ENCODE assay signal across 8 cellular contexts in the genomic region with DNA sequence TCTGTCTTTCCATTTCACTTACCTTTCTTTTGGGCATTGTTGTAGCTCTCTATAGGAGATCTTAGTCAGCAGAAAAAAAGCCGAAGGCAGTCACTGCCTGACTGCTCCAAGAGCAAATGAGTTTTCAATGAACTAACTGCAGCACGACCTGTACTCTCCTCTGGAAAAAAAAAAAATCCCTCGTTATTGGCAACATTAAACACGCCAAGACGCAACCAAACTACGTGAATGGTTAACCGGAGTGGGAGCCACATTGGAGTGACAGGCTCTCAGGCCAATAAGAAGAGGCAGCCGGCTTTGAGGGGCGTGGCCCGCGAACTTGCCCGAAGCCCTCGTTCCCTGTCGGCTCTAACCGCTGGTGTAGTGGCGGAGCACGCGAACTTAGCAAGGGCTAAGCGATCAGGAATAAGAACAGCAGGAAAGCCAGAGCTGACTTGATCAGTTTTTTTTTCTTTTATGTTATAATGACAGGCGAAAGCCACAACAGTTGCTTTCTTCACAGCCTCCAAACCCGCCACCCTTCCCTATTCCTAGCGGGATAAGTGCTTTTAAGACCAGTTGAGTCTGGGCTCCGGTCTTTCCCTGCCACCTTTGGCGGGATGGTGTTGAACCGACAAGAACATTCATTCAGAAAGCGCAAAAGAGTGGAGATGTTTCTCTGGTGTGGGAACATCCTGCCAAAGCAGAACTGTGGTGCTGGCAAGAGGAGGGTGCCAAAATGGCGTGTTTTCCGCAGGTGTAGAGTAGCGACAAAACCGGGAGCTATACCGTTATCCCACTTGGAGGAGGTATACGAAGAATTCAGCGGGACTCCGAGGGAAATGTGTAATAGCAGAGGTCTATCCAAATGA.
DNase-seq lines count a peak whose midpoint lies in the region; ATAC-seq and TF ChIP-seq lines count a peak whose summit lies in the region.

No MANE protein-coding gene starts in this region.

- no peaks in the 10 kb centered on the region for H3K36me3 ChIP-seq in ES-I3 (ENCODE audit: insufficient read depth, low read length)
- H3K36me3 ChIP-seq in SU-DHL-6 (ENCODE audit: low read length): no peaks in the 10 kb centered on the region
- no peaks in the 10 kb centered on the region for H3K36me3 ChIP-seq in heart left ventricle
- H3K36me3 ChIP-seq in parathyroid adenoma (ENCODE audit: control insufficient read depth, insufficient read depth, low read length): no peaks in the 10 kb centered on the region
- H3K36me3 ChIP-seq in tibial nerve: no peaks in the 10 kb centered on the region

- H3K4me3 ChIP-seq in LNCaP clone FGC (ENCODE audit: low read depth, low read length) (peak overlapping the region; percentile 70), SU-DHL-6 (ENCODE audit: insufficient read depth, low read length, poor library complexity, severe bottlenecking) (peak overlapping the region; percentile 93), heart left ventricle (peak overlapping the region; percentile 23 to 73 (median 54)), parathyroid adenoma (ENCODE audit: low read depth, low read length) (peak overlapping the region; percentile 68), tibial nerve (peak overlapping the region; percentile 34 to 63 (median 45))

- no peak for TF ChIP-seq CTCF in LNCaP clone FGC (IDR thresholded peaks at IDR 0.05; ENCODE audit: control insufficient read depth, extremely low read depth, insufficient read depth)
- no peak for TF ChIP-seq CTCF in SU-DHL-6 (IDR thresholded peaks at IDR 0.05; ENCODE audit: insufficient read depth, low read length, poor library complexity, severe bottlenecking)
- no peak for TF ChIP-seq CTCF in heart left ventricle (IDR thresholded peaks at IDR 0.05)
- TF ChIP-seq CTCF in parathyroid adenoma (IDR thresholded peaks at IDR 0.05): no peak
- TF ChIP-seq CTCF in tibial nerve (IDR thresholded peaks at IDR 0.05): no peak

- 0 to 33% (median 16%) methylated on average over 34 of the region's 34 CpGs for WGBS in heart left ventricle, 4 donors
- WGBS in tibial nerve, 2 donors: 0 to 37% methylated on average over 23 to 34 of the region's 34 CpGs

- H3K4me1 ChIP-seq in ES-I3 (ENCODE audit: insufficient read depth, low read length) (0 out of 2 replicates have a peak, but pooled peaks cover 4% of the 10 kb centered on the region), heart left ventricle (peaks cover 0 to 7% (median 0%) of the 10 kb centered on the region in 12 donors), parathyroid adenoma (no peaks in the 10 kb centered on the region), tibial nerve (peaks cover 0 to 4% (median 0%) of the 10 kb centered on the region in 4 donors)

- H3K79me2 ChIP-seq in SU-DHL-6 (ENCODE audit: insufficient read depth, low read length) (peaks cover 11% of the 10 kb centered on the region), parathyroid adenoma (no peaks in the 10 kb centered on the region)

- peak overlapping the region; percentile 80 for H3K4me2 ChIP-seq in SU-DHL-6 (ENCODE audit: low read depth, low read length, poor library complexity, severe bottlenecking)
- peak overlapping the region; percentile 74 for H3K4me2 ChIP-seq in parathyroid adenoma (ENCODE audit: low read length)

- H3K27ac Mint-ChIP-seq in activated naive CD8-positive, alpha-beta T cell treated with anti-CD3 and anti-CD28 coated beads, Interleukin-2, amount 50 U/mL, for 24 hours: peak overlapping the region; percentile 81

- H3K9me2 ChIP-seq in SU-DHL-6 (replicated peaks; ENCODE audit: insufficient read depth, low read length): no peaks in the 10 kb centered on the region

- TF ChIP-seq POLR2A in heart left ventricle (IDR thresholded peaks at IDR 0.05): no peak
- TF ChIP-seq POLR2A in tibial nerve (IDR thresholded peaks at IDR 0.05): peak in 1 of 2 donors; percentile 47

- H3K27me3 Mint-ChIP-seq in activated naive CD8-positive, alpha-beta T cell treated with anti-CD3 and anti-CD28 coated beads, Interleukin-2, amount 50 U/mL, for 24 hours: peaks cover 1% of the 10 kb centered on the region

- peak; percentile 97 for ATAC-seq in activated naive CD8-positive, alpha-beta T cell treated with anti-CD3 and anti-CD28 coated beads, Interleukin-2, amount 50 U/mL, for 24 hours
- ATAC-seq in heart left ventricle: peak; percentile 98 to 100 (median 100)

- peak; percentile 92 for DNase-seq in H4 (ENCODE audit: low spot score)
- DNase-seq in LNCaP clone FGC (ENCODE audit: low read depth): peak; percentile 87
- peak; percentile 82 for DNase-seq in activated naive CD8-positive, alpha-beta T cell treated with anti-CD3 and anti-CD28 coated beads, Interleukin-2, amount 50 U/mL, for 24 hours
- DNase-seq in heart left ventricle: peak; percentile 86 to 91 (median 89)
- peak; percentile 79 to 84 for DNase-seq in tibial nerve (ENCODE audit: low spot score in 2 of 2)

- H3K4me1 Mint-ChIP-seq in activated naive CD8-positive, alpha-beta T cell treated with anti-CD3 and anti-CD28 coated beads, Interleukin-2, amount 50 U/mL, for 24 hours: peaks cover 9% of the 10 kb centered on the region

- H2AFZ ChIP-seq in SU-DHL-6 (ENCODE audit: low read depth, low read length, severe bottlenecking) (peak overlapping the region; percentile 98), parathyroid adenoma (peak overlapping the region; percentile 89)

- no peaks in the 10 kb centered on the region for H3K9me3 Mint-ChIP-seq in activated naive CD8-positive, alpha-beta T cell treated with anti-CD3 and anti-CD28 coated beads, Interleukin-2, amount 50 U/mL, for 24 hours

- H3K36me3 Mint-ChIP-seq in activated naive CD8-positive, alpha-beta T cell treated with anti-CD3 and anti-CD28 coated beads, Interleukin-2, amount 50 U/mL, for 24 hours (ENCODE audit: low read depth): no peaks in the 10 kb centered on the region

- H3K27ac ChIP-seq in SU-DHL-6 (ENCODE audit: low read depth, low read length): peak overlapping the region; percentile 51
- peak overlapping the region in 9 of 12 donors; percentile 7 to 66 (median 38) for H3K27ac ChIP-seq in heart left ventricle
- peak overlapping the region; percentile 72 for H3K27ac ChIP-seq in parathyroid adenoma
- peak overlapping the region in 3 of 4 donors; percentile 45 to 74 (median 72) for H3K27ac ChIP-seq in tibial nerve

- TF ChIP-seq EP300 in tibial nerve (IDR thresholded peaks at IDR 0.05): peak in 1 of 2 donors; percentile 37

- intact Hi-C loops in heart left ventricle (cut with DNase I): loop anchor here in 2 of 10 donors (2.0 to 10.0 kb wide), 3 partner anchors 256 to 313 kb away; a partner anchor contains a TSS

- H3K4me3 Mint-ChIP-seq in activated naive CD8-positive, alpha-beta T cell treated with anti-CD3 and anti-CD28 coated beads, Interleukin-2, amount 50 U/mL, for 24 hours: peak overlapping the region; percentile 94

- H3K27me3 ChIP-seq in SU-DHL-6 (ENCODE audit: low read length): no peaks in the 10 kb centered on the region
- peaks cover 0 to 22% (median 0%) of the 10 kb centered on the region in 9 donors for H3K27me3 ChIP-seq in heart left ventricle
- H3K27me3 ChIP-seq in parathyroid adenoma (ENCODE audit: control insufficient read depth, insufficient read depth, low read length): no peaks in the 10 kb centered on the region
- peaks cover 0 to 8% of the 10 kb centered on the region in 2 donors for H3K27me3 ChIP-seq in tibial nerve

- peak overlapping the region; percentile 84 for H3K9ac ChIP-seq in ES-I3 (ENCODE audit: low read depth, low read length)
- H3K9ac ChIP-seq in SU-DHL-6 (ENCODE audit: low read length): peak overlapping the region; percentile 65
- H3K9ac ChIP-seq in parathyroid adenoma: no peak overlapping the region

- H4K20me1 ChIP-seq in SU-DHL-6 (ENCODE audit: low read depth, low read length): no peaks in the 10 kb centered on the region

- no peaks in the 10 kb centered on the region for H3F3A ChIP-seq in SU-DHL-6 (ENCODE audit: insufficient read depth)

- no peaks in the 10 kb centered on the region for H3K9me3 ChIP-seq in ES-I3 (ENCODE audit: control insufficient read depth, insufficient read depth, low read length)
- no peaks in the 10 kb centered on the region for H3K9me3 ChIP-seq in SU-DHL-6 (ENCODE audit: insufficient read depth, low read length)
- H3K9me3 ChIP-seq in heart left ventricle: no peaks in the 10 kb centered on the region
- H3K9me3 ChIP-seq in parathyroid adenoma (ENCODE audit: control insufficient read depth, low read length): no peaks in the 10 kb centered on the region
- H3K9me3 ChIP-seq in tibial nerve: no peaks in the 10 kb centered on the region

Comparison
In these comparisons a context has a peak if more than half of its experiments do, and no peak if none do; other contexts are left out.
1. Peak in every context shown above with its lines: DNase-seq, ATAC-seq, H3K4me3 ChIP-seq and H3K27ac ChIP-seq.